29 cellular contexts compared by ENCODE assay signal in the genomic region with DNA sequence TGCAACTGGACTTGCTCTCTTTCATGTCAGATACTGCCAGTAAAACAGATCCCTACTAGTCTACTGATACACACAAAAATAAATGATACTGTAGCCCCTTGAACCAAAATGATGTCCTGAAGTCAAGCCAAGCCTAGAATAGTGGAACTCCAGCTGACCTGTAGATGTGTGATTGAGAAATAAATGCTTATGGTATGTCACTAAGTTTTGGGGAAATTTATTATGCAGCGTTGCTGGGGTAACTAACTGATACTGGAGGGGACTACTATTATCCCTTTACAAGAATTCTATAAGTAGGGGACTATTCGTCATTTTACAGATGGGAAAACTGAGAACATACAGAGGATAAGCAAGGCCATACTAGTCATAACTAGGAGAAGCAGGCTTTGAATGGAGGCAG.
"Had no signal": no experiment of that assay in that cellular context is flagged by ENCODE, and none has a peak within 500 bp of the region (broad histone marks: within the 10 kb centered on the region; RNA-seq: fewer than 3 reads in every experiment).

No MANE protein-coding gene starts in this region.

- H3K36me3 ChIP-seq: brain microvascular endothelial cell, left ventricle myocardium inferior, neutrophil, ovary, prostate gland, sigmoid colon, upper lobe of right lung had no signal

- H3K27ac Mint-ChIP-seq: activated CD4-positive, alpha-beta T cell treated with anti-CD3 and anti-CD28 coated beads for 36 hours; activated CD8-positive, alpha-beta memory T cell treated with anti-CD3 and anti-CD28 coated beads, Interleukin-2, amount 10 ng/mL, durations not matched to agents 7 days and 5 days; activated CD8-positive, alpha-beta T cell treated with anti-CD3 and anti-CD28 coated beads, Interleukin-2, amount 10 ng/mL, durations not matched to agents 7 days and 5 days; activated T-cell treated with anti-CD3 and anti-CD28 coated beads, Interleukin-2, amount 50 U/mL, for 72 hours; nephron progenitor cell; stimulated activated effector memory CD8-positive, alpha-beta T cell treated with anti-CD3 and anti-CD28 coated beads, Interleukin-12 subunit alpha, Interleukin-12 subunit beta, amount 100 ng/mL, for 72 hours; T-helper 2 cell treated with Interferon-gamma antibody and Interleukin-4, amounts not matched to agents 5 μg/mL and 100 μg/mL, for 36 hours had no signal

- H3K9me3 Mint-ChIP-seq: stimulated activated effector memory CD8-positive, alpha-beta T cell treated with anti-CD3 and anti-CD28 coated beads, Interleukin-12 subunit alpha, Interleukin-12 subunit beta, amount 100 ng/mL, for 72 hours had no signal

- H3K36me3 Mint-ChIP-seq: stimulated activated effector memory CD8-positive, alpha-beta T cell treated with anti-CD3 and anti-CD28 coated beads, Interleukin-12 subunit alpha, Interleukin-12 subunit beta, amount 100 ng/mL, for 72 hours had no signal

- H3K4me3 ChIP-seq: coronary artery, dorsolateral prefrontal cortex, left ventricle myocardium inferior, lung, mucosa of descending colon, ovary, prostate gland, sigmoid colon, upper lobe of right lung had no signal

- H3K4me1 ChIP-seq: left ventricle myocardium inferior, prostate gland, sigmoid colon, upper lobe of right lung had no signal

- H3K4me3 Mint-ChIP-seq: activated CD4-positive, alpha-beta T cell treated with anti-CD3 and anti-CD28 coated beads for 36 hours; activated CD8-positive, alpha-beta memory T cell treated with anti-CD3 and anti-CD28 coated beads, Interleukin-2, amount 10 ng/mL, durations not matched to agents 7 days and 5 days; activated CD8-positive, alpha-beta T cell treated with anti-CD3 and anti-CD28 coated beads, Interleukin-2, amount 10 ng/mL, durations not matched to agents 7 days and 5 days; activated T-cell treated with anti-CD3 and anti-CD28 coated beads, Interleukin-2, amount 50 U/mL, for 72 hours; nephron progenitor cell; stimulated activated effector memory CD8-positive, alpha-beta T cell treated with anti-CD3 and anti-CD28 coated beads, Interleukin-12 subunit alpha, Interleukin-12 subunit beta, amount 100 ng/mL, for 72 hours; stimulated activated naive CD8-positive, alpha-beta T cell treated with anti-CD3 and anti-CD28 coated beads, Interleukin-15, amount 100 ng/mL, for 72 hours; T-helper 2 cell treated with Interferon-gamma antibody and Interleukin-4, amounts not matched to agents 5 μg/mL and 100 μg/mL, for 36 hours had no signal

- H3K27ac ChIP-seq: brain microvascular endothelial cell, coronary artery, dorsolateral prefrontal cortex, left ventricle myocardium inferior, neutrophil, ovary, prostate gland, sigmoid colon, upper lobe of right lung had no signal

- H3K27me3 Mint-ChIP-seq: activated CD4-positive, alpha-beta T cell treated with anti-CD3 and anti-CD28 coated beads for 36 hours; activated CD8-positive, alpha-beta memory T cell treated with anti-CD3 and anti-CD28 coated beads, Interleukin-2, amount 10 ng/mL, durations not matched to agents 7 days and 5 days; stimulated activated naive CD8-positive, alpha-beta T cell treated with anti-CD3 and anti-CD28 coated beads, Interleukin-15, amount 100 ng/mL, for 72 hours had no signal

- ATAC-seq: activated CD4-positive, alpha-beta T cell treated with anti-CD3 and anti-CD28 coated beads for 36 hours; activated CD8-positive, alpha-beta memory T cell treated with anti-CD3 and anti-CD28 coated beads, Interleukin-2, amount 10 ng/mL, durations not matched to agents 7 days and 5 days; activated CD8-positive, alpha-beta T cell treated with anti-CD3 and anti-CD28 coated beads, Interleukin-2, amount 10 ng/mL, durations not matched to agents 7 days and 5 days; activated T-cell treated with anti-CD3 and anti-CD28 coated beads, Interleukin-2, amount 50 U/mL, for 72 hours; stimulated activated effector memory CD8-positive, alpha-beta T cell treated with anti-CD3 and anti-CD28 coated beads, Interleukin-12 subunit alpha, Interleukin-12 subunit beta, amount 100 ng/mL, for 72 hours; stimulated activated naive CD8-positive, alpha-beta T cell treated with anti-CD3 and anti-CD28 coated beads, Interleukin-15, amount 100 ng/mL, for 72 hours had no signal

- H3K4me1 Mint-ChIP-seq: nephron progenitor cell had no signal

- DNase-seq: activated CD4-positive, alpha-beta T cell treated with anti-CD3 and anti-CD28 coated beads for 36 hours; activated CD4-positive, CD25-positive, alpha-beta regulatory T cell; activated CD8-positive, alpha-beta memory T cell treated with anti-CD3 and anti-CD28 coated beads, Interleukin-2, amount 10 ng/mL, durations not matched to agents 7 days and 5 days; activated CD8-positive, alpha-beta T cell treated with anti-CD3 and anti-CD28 coated beads, Interleukin-2, amount 10 ng/mL, durations not matched to agents 7 days and 5 days; activated gamma-delta T cell; activated naive CD4-positive, alpha-beta T cell treated with anti-CD3 and anti-CD28 coated beads, Interleukin-2, amount 50 U/mL, for 16 hours; activated T-cell treated with anti-CD3 and anti-CD28 coated beads, Interleukin-2, amount 50 U/mL, for 72 hours; amniotic stem cell; brain microvascular endothelial cell; dorsolateral prefrontal cortex; effector memory CD4-positive, alpha-beta T cell; left ventricle myocardium inferior; nephron progenitor cell; ovary; retina; sigmoid colon; small intestine; stimulated activated CD4-positive, alpha-beta T cell treated with anti-CD3 and anti-CD28 coated beads, Interleukin-4, amount 100 ng/mL, for 24 hours; stimulated activated naive CD8-positive, alpha-beta T cell treated with anti-CD3 and anti-CD28 coated beads, Interleukin-15, amount 100 ng/mL, for 72 hours; substantia nigra; T-helper 1 cell; upper lobe of right lung had no signal

- H3K9me3 ChIP-seq: neutrophil, ovary, prostate gland, sigmoid colon, upper lobe of right lung had no signal

- H3K27me3 ChIP-seq: brain microvascular endothelial cell, dorsolateral prefrontal cortex, neutrophil, ovary, sigmoid colon, upper lobe of right lung had no signal
